In the genomic region with DNA sequence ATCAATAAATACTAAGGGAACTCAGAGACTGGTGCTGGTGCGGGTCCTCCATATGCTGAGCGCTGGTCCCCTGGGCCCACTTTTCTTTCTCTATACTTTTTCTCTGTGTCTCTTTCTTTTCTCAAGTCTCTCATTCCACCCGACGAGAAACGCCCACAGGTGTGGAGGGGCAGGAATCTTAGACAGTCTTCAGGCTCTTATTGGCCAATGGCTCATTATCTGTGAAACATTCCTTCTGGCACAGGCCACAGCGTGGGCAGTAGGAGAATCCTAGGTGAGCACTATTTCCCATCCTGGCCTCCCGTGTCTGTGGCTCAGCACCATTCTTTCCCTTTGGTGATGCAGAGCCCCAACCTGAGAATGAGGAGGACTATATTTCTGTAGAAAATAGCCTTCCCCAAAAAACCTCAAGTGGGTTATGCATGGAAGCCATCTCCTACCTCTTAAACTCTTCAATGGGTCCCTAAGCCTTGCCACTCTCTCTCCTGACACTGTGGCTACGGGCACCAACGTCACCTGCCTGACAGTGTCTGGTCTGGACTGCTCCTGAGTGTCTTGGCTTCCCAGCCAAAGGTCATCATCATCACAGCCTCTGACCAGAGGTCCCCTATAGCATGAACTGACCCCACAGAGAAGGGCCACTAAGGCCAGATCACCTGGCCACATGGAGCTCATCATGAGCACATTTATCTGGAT, we compare ENCODE assay signal across 1 cellular context.
TF ChIP-seq lines count a peak whose summit lies in the region.

No MANE protein-coding gene starts in this region.

TF ChIP-seq in GM12878, 131 proteins besides CTCF, POLR2A, EP300 and RAD21:
- TF ChIP-seq SRF (IDR thresholded peaks at IDR 0.05; ENCODE audit: low read depth in 2 of 2, low read length in 2 of 2) (no peak), RUNX3 (IDR thresholded peaks at IDR 0.05; ENCODE audit: low read length) (no peak), USF1 (IDR thresholded peaks at IDR 0.05; ENCODE audit: borderline replicate concordance, extremely low read length, insufficient read depth, low read depth, low read length) (no peak), SP1 (IDR thresholded peaks at IDR 0.05; ENCODE audit: low read depth, low read length) (no peak), ZBED1 (IDR thresholded peaks at IDR 0.05; ENCODE audit: borderline replicate concordance) (no peak), MTA3 (IDR thresholded peaks at IDR 0.05; ENCODE audit: borderline replicate concordance, low read length) (0 out of 2 replicates have a peak, but pooled peaks have one; percentile 22), TBL1XR1 (IDR thresholded peaks at IDR 0.05; ENCODE audit: low read depth, low read length) (no peak), BMI1 (IDR thresholded peaks at IDR 0.05; ENCODE audit: borderline replicate concordance) (no peak), FOXM1 (IDR thresholded peaks at IDR 0.05; ENCODE audit: low read depth, low read length) (peak; percentile 14; the same call in 1 of the 2 replicates)
- TF ChIP-seq, protein P1, sequence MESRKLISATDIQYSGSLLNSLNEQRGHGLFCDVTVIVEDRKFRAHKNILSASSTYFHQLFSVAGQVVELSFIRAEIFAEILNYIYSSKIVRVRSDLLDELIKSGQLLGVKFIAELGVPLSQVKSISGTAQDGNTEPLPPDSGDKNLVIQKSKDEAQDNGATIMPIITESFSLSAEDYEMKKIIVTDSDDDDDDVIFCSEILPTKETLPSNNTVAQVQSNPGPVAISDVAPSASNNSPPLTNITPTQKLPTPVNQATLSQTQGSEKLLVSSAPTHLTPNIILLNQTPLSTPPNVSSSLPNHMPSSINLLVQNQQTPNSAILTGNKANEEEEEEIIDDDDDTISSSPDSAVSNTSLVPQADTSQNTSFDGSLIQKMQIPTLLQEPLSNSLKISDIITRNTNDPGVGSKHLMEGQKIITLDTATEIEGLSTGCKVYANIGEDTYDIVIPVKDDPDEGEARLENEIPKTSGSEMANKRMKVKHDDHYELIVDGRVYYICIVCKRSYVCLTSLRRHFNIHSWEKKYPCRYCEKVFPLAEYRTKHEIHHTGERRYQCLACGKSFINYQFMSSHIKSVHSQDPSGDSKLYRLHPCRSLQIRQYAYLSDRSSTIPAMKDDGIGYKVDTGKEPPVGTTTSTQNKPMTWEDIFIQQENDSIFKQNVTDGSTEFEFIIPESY (IDR thresholded peaks at IDR 0.05): no peak
TF ChIP-seq in GM12878: peak in this region for 2.
